9 cellular contexts compared by ENCODE assay signal in genomic region chr9:3794005-3794404, GRCh38.
DNase-seq lines count a peak whose midpoint lies in the region; ATAC-seq and TF ChIP-seq lines count a peak whose summit lies in the region.
"Had no signal": no experiment of that assay in that cellular context is flagged by ENCODE, and none has a peak within 500 bp of the region (broad histone marks: within the 10 kb centered on the region; RNA-seq: fewer than 3 reads in every experiment).

No MANE protein-coding gene starts in this region.

- peaks cover 13% of the 10 kb centered on the region for H3K9me3 Mint-ChIP-seq in neural progenitor cell
- H3K9me3 Mint-ChIP-seq in activated CD8-positive, alpha-beta T cell treated with anti-CD3 and anti-CD28 coated beads for 36 hours = no peaks in the 10 kb centered on the region

- peaks cover 2% of the 10 kb centered on the region for H3K36me3 Mint-ChIP-seq in neural progenitor cell
- no peaks in the 10 kb centered on the region for H3K36me3 Mint-ChIP-seq in activated CD8-positive, alpha-beta T cell treated with anti-CD3 and anti-CD28 coated beads for 36 hours (ENCODE audit: low read depth)

- H3K27me3 Mint-ChIP-seq in neural progenitor cell (ENCODE audit: insufficient read depth, low read depth) = peaks cover 2% of the 10 kb centered on the region
- peaks cover 8% of the 10 kb centered on the region for H3K27me3 Mint-ChIP-seq in activated CD8-positive, alpha-beta T cell treated with anti-CD3 and anti-CD28 coated beads for 36 hours

- POLR2A ChIA-PET in activated CD8-positive, alpha-beta T cell treated with anti-CD3 and anti-CD28 coated beads for 36 hours (lab: Charles Lee) = no interaction called here

- no peak for ATAC-seq in HG03378 (IDR thresholded peaks at IDR 0.05; ENCODE audit: unreplicated experiment)
- no peak for ATAC-seq in activated CD8-positive, alpha-beta T cell treated with anti-CD3 and anti-CD28 coated beads for 36 hours

- peaks cover 18% of the 10 kb centered on the region for H3K4me1 Mint-ChIP-seq in neural progenitor cell
- H3K4me1 Mint-ChIP-seq in activated CD8-positive, alpha-beta T cell treated with anti-CD3 and anti-CD28 coated beads for 36 hours (ENCODE audit: low read depth) = no peaks in the 10 kb centered on the region

- no peaks in the 10 kb centered on the region for H3K79me2 ChIP-seq in neural progenitor cell (ENCODE audit: low read depth)

- DNase-seq in EH (ENCODE audit: low read depth) = peak; percentile 68
- DNase-seq in NCI-H2171 treated with DMSO at 0.1 percent for 48 hours (lab: John Stamatoyannopoulos, UW) = peak; percentile 88
- peak; percentile 85 for DNase-seq in neural progenitor cell (ENCODE audit: low spot score)
- no peak for DNase-seq in stimulated activated CD4-positive, alpha-beta T cell treated with anti-CD3 and anti-CD28 coated beads, Interleukin-1b, Interleukin-23, amount 100 ng/mL, for 48 hours
- DNase-seq in activated CD8-positive, alpha-beta T cell treated with anti-CD3 and anti-CD28 coated beads for 36 hours = no peak
- DNase-seq in NAMALWA (ENCODE audit: low spot score) = no peak
- DNase-seq: amniotic stem cell had no signal

- CTCF ChIA-PET in activated CD8-positive, alpha-beta T cell treated with anti-CD3 and anti-CD28 coated beads for 36 hours (lab: Charles Lee) = no interaction called here

- intact Hi-C loops in activated CD8-positive, alpha-beta T cell treated with anti-CD3 and anti-CD28 coated beads for 36 hours (cut with micrococcal nuclease) = no loop called here

- H3K9me3 ChIP-seq in ectodermal cell (ENCODE audit: control insufficient read depth, low read length) = no peaks in the 10 kb centered on the region
- no peaks in the 10 kb centered on the region for H3K9me3 ChIP-seq in neural progenitor cell (ENCODE audit: low read depth)

- no peak overlapping the region for H3K9ac ChIP-seq in neural progenitor cell

- peak overlapping the region; percentile 31 for H3K27ac ChIP-seq in ectodermal cell (ENCODE audit: insufficient read depth, low read depth, low read length, poor library complexity, severe bottlenecking)
- peak overlapping the region; percentile 62 for H3K27ac ChIP-seq in neural progenitor cell

- H3K4me3 Mint-ChIP-seq in neural progenitor cell = peak overlapping the region; percentile 68
- H3K4me3 Mint-ChIP-seq in activated CD8-positive, alpha-beta T cell treated with anti-CD3 and anti-CD28 coated beads for 36 hours = no peak overlapping the region

- H2AFZ ChIP-seq in neural progenitor cell (replicated peaks) = peak overlapping the region; percentile 30

- peak overlapping the region; percentile 69 for H3K4me2 ChIP-seq in neural progenitor cell

- H3K27me3 ChIP-seq in ectodermal cell (ENCODE audit: control insufficient read depth, insufficient read depth, low read length, poor library complexity, severe bottlenecking) = no peaks in the 10 kb centered on the region
- no peaks in the 10 kb centered on the region for H3K27me3 ChIP-seq in neural progenitor cell

- H3K4me1 ChIP-seq in ectodermal cell (ENCODE audit: control insufficient read depth, insufficient read depth, low read length) (peaks cover 7% of the 10 kb centered on the region), neural progenitor cell (peaks cover 34% of the 10 kb centered on the region)

- no peaks in the 10 kb centered on the region for H3K36me3 ChIP-seq in ectodermal cell (ENCODE audit: control insufficient read depth, insufficient read depth, low read length)
- no peaks in the 10 kb centered on the region for H3K36me3 ChIP-seq in neural progenitor cell

- H3K4me3 ChIP-seq in ectodermal cell (ENCODE audit: insufficient read depth, low read depth, low read length) (no peak overlapping the region), neural progenitor cell (peak overlapping the region; percentile 26)

- no peak for TF ChIP-seq CTCF in neural progenitor cell (IDR thresholded peaks at IDR 0.05)
- TF ChIP-seq CTCF in activated CD8-positive, alpha-beta T cell treated with anti-CD3 and anti-CD28 coated beads for 36 hours (IDR thresholded peaks at IDR 0.05) = no peak

- peak overlapping the region; percentile 98 for H3K27ac Mint-ChIP-seq in neural progenitor cell
- no peak overlapping the region for H3K27ac Mint-ChIP-seq in activated CD8-positive, alpha-beta T cell treated with anti-CD3 and anti-CD28 coated beads for 36 hours

- H4K20me1 ChIP-seq in neural progenitor cell (ENCODE audit: low read depth) = no peaks in the 10 kb centered on the region

- 56 to 72% methylated on average over 6 of the region's 6 CpGs for WGBS in ectodermal cell, 2 experiments

- H3F3A ChIP-seq in neural progenitor cell (ENCODE audit: low read depth) = peaks cover 21% of the 10 kb centered on the region

Comparison
In these comparisons a context has a peak if more than half of its experiments do, and no peak if none do; other contexts are left out.
1. DNase-seq: peak in EH (single experiment), NCI-H2171 treated with DMSO at 0.1 percent for 48 hours (single experiment) and neural progenitor cell (single experiment); none in stimulated activated CD4-positive, alpha-beta T cell treated with anti-CD3 and anti-CD28 coated beads, Interleukin-1b, Interleukin-23, amount 100 ng/mL, for 48 hours (single experiment), activated CD8-positive, alpha-beta T cell treated with anti-CD3 and anti-CD28 coated beads for 36 hours (single experiment) and NAMALWA (single experiment).